1 cellular context compared by ENCODE assay signal in genomic region chr17:28042657-28042720, GRCh38.
TF ChIP-seq lines count a peak whose summit lies in the region.

TSS of gene NLK (plus strand) at chr17:28042677. CDS start at chr17:28042874, 197 bp downstream.

TF ChIP-seq in GM23338, 12 proteins besides CTCF, POLR2A, EP300 and RAD21 (continued from another document):
- TF ChIP-seq ZNF462 (CRISPR knock-in tag; IDR thresholded peaks at IDR 0.05) (no peak), POLR2AphosphoS5 (IDR thresholded peaks at IDR 0.05; ENCODE audit: low read depth) (no peak), ZNF114 (CRISPR knock-in tag; IDR thresholded peaks at IDR 0.05) (no peak), ZNF331 (CRISPR knock-in tag; IDR thresholded peaks at IDR 0.05; ENCODE audit: low read depth) (no peak), NANOG (IDR thresholded peaks at IDR 0.05; ENCODE audit: borderline replicate concordance) (no peak), EZH2phosphoT487 (IDR thresholded peaks at IDR 0.05; ENCODE audit: unreplicated experiment) (no peak), JUNB (IDR thresholded peaks at IDR 0.05; ENCODE audit: unreplicated experiment) (no peak)
